23 cellular contexts compared by ENCODE assay signal in the genomic region with DNA sequence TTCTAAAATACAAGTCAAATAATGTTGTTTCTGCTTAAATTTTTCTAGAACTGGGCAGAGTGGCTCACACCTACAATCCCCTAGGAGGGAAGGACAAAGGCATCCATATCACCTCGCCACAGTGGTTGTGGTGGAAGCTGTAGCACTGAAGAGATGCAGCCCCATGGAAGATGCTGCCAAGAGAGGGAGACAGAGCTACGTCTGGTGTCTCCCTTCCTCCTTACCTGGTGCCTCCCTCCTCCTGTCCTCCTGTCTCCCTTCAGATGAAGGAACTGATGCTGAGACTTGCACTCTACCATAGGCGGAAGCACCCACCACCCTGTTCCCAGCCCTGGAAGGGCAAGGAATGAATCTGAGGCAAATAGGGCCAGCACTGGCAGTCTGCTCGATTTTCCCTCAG. TPM values are rescaled to one million over a fixed set of nuclear protein-coding genes. Genes with fewer than 3 reads are reported as not detected.
DNase-seq lines count a peak whose midpoint lies in the region; ATAC-seq, FAIRE-seq and TF ChIP-seq lines count a peak whose summit lies in the region.
"Had no signal": no experiment of that assay in that cellular context is flagged by ENCODE, and none has a peak within 500 bp of the region (broad histone marks: within the 10 kb centered on the region; RNA-seq: fewer than 3 reads in every experiment).

No MANE protein-coding gene starts in this region.

- FAIRE-seq in GM12892 (lab: Jason Lieb, UNC), result peak; percentile 38

- in situ Hi-C loops in brain microvascular endothelial cell (cut with HindIII; ENCODE audit: low pct_ligation_motif_present, low sequenced_read_pairs), result no loop called here

- ATAC-seq in gastroesophageal sphincter, result no peak
- ATAC-seq: effector memory CD8-positive, alpha-beta T cell; left cardiac atrium had no signal

- no peak overlapping the region for H3K23ac ChIP-seq in mesendoderm (ENCODE audit: low read length)

- H3K9me2 ChIP-seq in Karpas-422 (replicated peaks; ENCODE audit: insufficient read depth, low read length), result no peaks in the 10 kb centered on the region

- H3K79me2 ChIP-seq in Karpas-422 (ENCODE audit: low read length), result no peaks in the 10 kb centered on the region
- no peaks in the 10 kb centered on the region for H3K79me2 ChIP-seq in mesendoderm (ENCODE audit: control insufficient read depth, insufficient read depth, low read length)

- no peaks in the 10 kb centered on the region for H3K9me3 ChIP-seq in Karpas-422 (ENCODE audit: low read length)
- H3K9me3 ChIP-seq in gastroesophageal sphincter, result no peaks in the 10 kb centered on the region

- WGBS in mesendoderm (ENCODE audit: extremely low coverage, insufficient coverage, low lambda C conversion rate), result no CpG with 5 or more reads among the region's 4 CpGs
- 13 to 29% methylated on average over 1 to 4 of the region's 4 CpGs for WGBS in gastroesophageal sphincter (ENCODE audit: low coverage in 1 of 2), 2 donors

- no peak overlapping the region for H2BK120ac ChIP-seq in mesendoderm (ENCODE audit: low read depth, low read length)

- H2BK5ac ChIP-seq in mesendoderm (ENCODE audit: low read length), result no peak overlapping the region

- no peaks in the 10 kb centered on the region for H4K20me1 ChIP-seq in Karpas-422 (ENCODE audit: insufficient read depth, low read depth, low read length)

- no peak for TF ChIP-seq POLR2A in GM12892 (IDR thresholded peaks at IDR 0.05; ENCODE audit: low read depth, low read length)
- TF ChIP-seq POLR2A in gastroesophageal sphincter (IDR thresholded peaks at IDR 0.05), result no peak

- TF ChIP-seq CTCF in brain microvascular endothelial cell (IDR thresholded peaks at IDR 0.05; ENCODE audit: low read depth, low read length, missing control alignments), result peak; percentile 20
- TF ChIP-seq CTCF in gastroesophageal sphincter (IDR thresholded peaks at IDR 0.05), result no peak

- H4K5ac ChIP-seq in mesendoderm (ENCODE audit: low read length), result no peak overlapping the region

- H4K8ac ChIP-seq in mesendoderm (ENCODE audit: low read depth, low read length), result no peak overlapping the region

- H3K18ac ChIP-seq in mesendoderm (ENCODE audit: low read length), result no peak overlapping the region

- H3K9ac ChIP-seq in Karpas-422 (ENCODE audit: low read length), result no peak overlapping the region
- H3K9ac ChIP-seq in mesendoderm (ENCODE audit: low read length), result no peak overlapping the region

- H2BK15ac ChIP-seq in mesendoderm (replicated peaks; ENCODE audit: low read depth), result no peak overlapping the region

- DNase-seq in GM12892 (ENCODE audit: insufficient read length) (no peak), Karpas-422 (peak; percentile 55), brain microvascular endothelial cell (no peak), mesendoderm (peak; percentile 43), GF-D8 (lab: John Stamatoyannopoulos, UW) (no peak), NCI-H524 (lab: John Stamatoyannopoulos, UW) (no peak)
- no peak for DNase-seq in activated CD4-positive, alpha-beta T cell treated with anti-CD3 and anti-CD28 coated beads for 1 hour
- DNase-seq: activated CD4-positive, alpha-beta T cell treated with anti-CD3 and anti-CD28 coated beads, Interleukin-2, amount 10 ng/mL, durations not matched to agents 24 days and 14 days; anterior cingulate cortex; cerebellar nuclear complex; effector memory CD8-positive, alpha-beta T cell; KG1; left cardiac atrium; midbrain; NCI-H1092; NCI-H524 treated with DMSO at 0.1 percent for 48 hours; OCI-M1; stimulated activated CD4-positive, alpha-beta T cell treated with anti-CD3 and anti-CD28 coated beads, Interleukin-12 subunit alpha, Interleukin-12 subunit beta, amount 100 ng/mL, for 4 hours; T1000 had no signal

- no peak overlapping the region for H2AFZ ChIP-seq in Karpas-422 (ENCODE audit: low read length)

- no peaks in the 10 kb centered on the region for H3K36me3 ChIP-seq in Karpas-422 (ENCODE audit: insufficient read depth, low read length)
- H3K36me3 ChIP-seq in brain microvascular endothelial cell (replicated peaks), result no peaks in the 10 kb centered on the region
- no peaks in the 10 kb centered on the region for H3K36me3 ChIP-seq in mesendoderm (ENCODE audit: control insufficient read depth, insufficient read depth, low read length)
- H3K36me3 ChIP-seq in gastroesophageal sphincter, result no peaks in the 10 kb centered on the region

- no peak overlapping the region for H2AK5ac ChIP-seq in mesendoderm (ENCODE audit: low read length)

- no peak overlapping the region for H3K4me3 ChIP-seq in Karpas-422 (ENCODE audit: low read length)
- no peak overlapping the region for H3K4me3 ChIP-seq in brain microvascular endothelial cell (ENCODE audit: low read depth, low read length)
- no peak overlapping the region for H3K4me3 ChIP-seq in mesendoderm (ENCODE audit: low read length)
- H3K4me3 ChIP-seq in gastroesophageal sphincter, result no peak overlapping the region

- no peak overlapping the region for H3K56ac ChIP-seq in mesendoderm (ENCODE audit: low read length)

- H3K27me3 ChIP-seq in Karpas-422 (ENCODE audit: low read length) (no peaks in the 10 kb centered on the region), brain microvascular endothelial cell (replicated peaks) (no peaks in the 10 kb centered on the region), mesendoderm (ENCODE audit: insufficient read depth, low read length, poor library complexity) (no peaks in the 10 kb centered on the region), gastroesophageal sphincter (no peaks in the 10 kb centered on the region)

- H3K4ac ChIP-seq in mesendoderm (ENCODE audit: low read depth, low read length), result no peak overlapping the region

- no peaks in the 10 kb centered on the region for H3K4me1 ChIP-seq in Karpas-422 (ENCODE audit: low read length)
- no peaks in the 10 kb centered on the region for H3K4me1 ChIP-seq in mesendoderm (ENCODE audit: control insufficient read depth, low read depth, low read length)
- peaks cover 0 to 8% (median 0%) of the 10 kb centered on the region in 3 donors for H3K4me1 ChIP-seq in gastroesophageal sphincter

- no peaks in the 10 kb centered on the region for H3K79me1 ChIP-seq in mesendoderm (ENCODE audit: low read length)

- no peak for TF ChIP-seq EP300 in gastroesophageal sphincter (IDR thresholded peaks at IDR 0.05)

- H3K4me2 ChIP-seq in Karpas-422 (ENCODE audit: low read depth, low read length, poor library complexity, severe bottlenecking), result no peak overlapping the region
- no peak overlapping the region for H3K4me2 ChIP-seq in mesendoderm (ENCODE audit: low read length)

- H3K27ac ChIP-seq in Karpas-422 (ENCODE audit: low read length) (no peak overlapping the region), brain microvascular endothelial cell (no peak overlapping the region), mesendoderm (ENCODE audit: low read depth, low read length) (no peak overlapping the region), gastroesophageal sphincter (peak overlapping the region in 1 of 4 donors; percentile 36)

RNA-seq across cellular contexts. Expression of a gene that starts 22.3 kb away (rescaled TPM):
- not detected for polyA plus RNA-seq in GM12892 (2012; ENCODE audit: missing spikeins)
- total RNA-seq in Karpas-422 (2014; rRNA removed; shearing (Covaris generic); ENCODE audit: low replicate concordance), result not detected in 2 replicates
- not detected for polyA plus RNA-seq in mesendoderm (2013, experiment 1 of 2)
- polyA plus RNA-seq in mesendoderm (2013, experiment 2 of 2), result not detected
- total RNA-seq in gastroesophageal sphincter, result not detected
- total RNA-seq: activated CD4-positive, alpha-beta T cell treated with anti-CD3 and anti-CD28 coated beads, Interleukin-2, amount 10 ng/mL, durations not matched to agents 24 days and 14 days; H4; left cardiac atrium; neural crest cell had no signal
- polyA plus RNA-seq: BJ had no signal

RNA-seq across cellular contexts. Expression of a gene that starts 41.5 kb away (rescaled TPM):
- not detected for polyA plus RNA-seq in GM12892 (2012; ENCODE audit: missing spikeins)
- not detected in 2 replicates for total RNA-seq in Karpas-422 (2014; rRNA removed; shearing (Covaris generic); ENCODE audit: low replicate concordance)
- not detected for polyA plus RNA-seq in mesendoderm (2013, experiment 1 of 2)
- polyA plus RNA-seq in mesendoderm (2013, experiment 2 of 2), result not detected
- total RNA-seq in gastroesophageal sphincter, result under 1 TPM in 1 of 4 donors, not detected in 3; 0.23 TPM
- total RNA-seq: activated CD4-positive, alpha-beta T cell treated with anti-CD3 and anti-CD28 coated beads, Interleukin-2, amount 10 ng/mL, durations not matched to agents 24 days and 14 days; H4; neural crest cell had no signal
- polyA plus RNA-seq: BJ had no signal

RNA-seq across cellular contexts. Expression of a gene that starts 58.1 kb away (rescaled TPM):
- polyA plus RNA-seq in GM12892 (2012; ENCODE audit: missing spikeins), result 1.8 TPM
- not detected in 2 replicates for total RNA-seq in Karpas-422 (2014; rRNA removed; shearing (Covaris generic); ENCODE audit: low replicate concordance)
- polyA plus RNA-seq in mesendoderm (2013, experiment 1 of 2), result not detected
- not detected for polyA plus RNA-seq in mesendoderm (2013, experiment 2 of 2)
- total RNA-seq in gastroesophageal sphincter, result not detected
- total RNA-seq: activated CD4-positive, alpha-beta T cell treated with anti-CD3 and anti-CD28 coated beads, Interleukin-2, amount 10 ng/mL, durations not matched to agents 24 days and 14 days; H4; left cardiac atrium; neural crest cell had no signal
- polyA plus RNA-seq: BJ had no signal

Comparison
In these comparisons a context has a peak if more than half of its experiments do, and no peak if none do; other contexts are left out.
1. DNase-seq: peak in Karpas-422 (single experiment) and mesendoderm (single experiment); none in GM12892 (single experiment), brain microvascular endothelial cell (single experiment), activated CD4-positive, alpha-beta T cell treated with anti-CD3 and anti-CD28 coated beads for 1 hour (single experiment), GF-D8 (single experiment) and NCI-H524 (0 of 2).